In the genomic region with DNA sequence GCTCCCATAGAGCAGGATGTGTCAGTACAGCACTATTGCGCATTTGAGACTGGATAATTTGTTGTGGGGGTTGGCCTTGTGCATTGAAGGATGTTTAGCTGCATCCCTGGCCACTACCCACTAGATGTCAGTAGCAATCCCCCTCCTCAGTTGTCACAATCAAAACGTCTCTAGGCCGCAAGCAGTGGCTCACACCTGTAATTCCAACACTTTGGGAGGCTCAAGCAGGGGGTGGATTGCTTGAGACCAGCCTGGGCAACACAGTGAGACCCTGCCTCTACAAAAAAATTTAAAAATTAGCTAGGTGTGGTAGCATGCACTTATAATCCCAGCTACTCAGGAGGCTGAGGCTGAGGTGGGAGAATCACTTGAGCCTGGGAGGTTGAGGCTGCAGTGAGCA, we compare ENCODE assay signal across 9 cellular contexts. TPM values are rescaled to one million over a fixed set of nuclear protein-coding genes. Genes with fewer than 3 reads are reported as not detected.
A peak's percentile ranks its signal among the peaks of the same experiment; 100 is the strongest.
DNase-seq lines count a peak whose midpoint lies in the region; ATAC-seq, FAIRE-seq and TF ChIP-seq lines count a peak whose summit lies in the region.
"Had no signal": no experiment of that assay in that cellular context is flagged by ENCODE, and none has a peak within 500 bp of the region (broad histone marks: within the 10 kb centered on the region; RNA-seq: fewer than 3 reads in every experiment).

No MANE protein-coding gene starts in this region.

- peaks cover 4% of the 10 kb centered on the region for H3K4me1 ChIP-seq in astrocyte (ENCODE audit: insufficient read depth, low read length)
- peaks cover 7% of the 10 kb centered on the region for H3K4me1 ChIP-seq in osteoblast (ENCODE audit: insufficient read depth, low read length)

- no peak for ATAC-seq in GM21447 (IDR thresholded peaks at IDR 0.05; ENCODE audit: unreplicated experiment)

- H3K4me3 ChIP-seq in astrocyte (ENCODE audit: insufficient read depth, low read depth, low read length) = no peak overlapping the region
- no peak overlapping the region for H3K4me3 ChIP-seq in osteoblast (ENCODE audit: insufficient read depth, low read length)
- H3K4me3 ChIP-seq: BLaER1 treated with 17β-estradiol and CSF1 and Interleukin-3, amounts not matched to agents 10 nM and 100 nM had no signal

- no peaks in the 10 kb centered on the region for H3K27me3 ChIP-seq in astrocyte (ENCODE audit: insufficient read depth, low read length)
- H3K27me3 ChIP-seq in osteoblast (ENCODE audit: insufficient read depth, low read length) = no peaks in the 10 kb centered on the region
- H3K27me3 ChIP-seq: BLaER1 treated with 17β-estradiol and CSF1 and Interleukin-3, amounts not matched to agents 10 nM and 100 nM had no signal

- no peak overlapping the region for H3K4me2 ChIP-seq in astrocyte (ENCODE audit: low read length)
- no peak overlapping the region for H3K4me2 ChIP-seq in osteoblast (ENCODE audit: insufficient read depth, low read length)
- H3K4me2 ChIP-seq: BLaER1 treated with 17β-estradiol and CSF1 and Interleukin-3, amounts not matched to agents 10 nM and 100 nM had no signal

- peaks cover 8% of the 10 kb centered on the region for H3K36me3 ChIP-seq in astrocyte (ENCODE audit: insufficient read depth, low read length)
- H3K36me3 ChIP-seq in osteoblast (ENCODE audit: insufficient read depth, low read length) = peaks cover 7% of the 10 kb centered on the region

- no peak for FAIRE-seq in astrocyte (lab: Jason Lieb, UNC)

- H3K36me3 Mint-ChIP-seq in astrocyte (ENCODE audit: low read depth, unreplicated experiment) (peaks cover 4% of the 10 kb centered on the region), mesothelial cell of epicardium (peaks cover 11% of the 10 kb centered on the region)

- H2AFZ ChIP-seq in astrocyte (ENCODE audit: low read depth, low read length) = no peak overlapping the region
- no peak overlapping the region for H2AFZ ChIP-seq in osteoblast (ENCODE audit: low read length)

- H3K9me3 ChIP-seq in astrocyte (ENCODE audit: insufficient read depth, low read depth, low read length) = no peaks in the 10 kb centered on the region
- H3K9me3 ChIP-seq in osteoblast (ENCODE audit: low read depth, low read length) = no peaks in the 10 kb centered on the region
- H3K9me3 ChIP-seq: BLaER1 treated with 17β-estradiol and CSF1 and Interleukin-3, amounts not matched to agents 10 nM and 100 nM had no signal

- H3K9me3 Mint-ChIP-seq in astrocyte (ENCODE audit: unreplicated experiment) (no peaks in the 10 kb centered on the region), mesothelial cell of epicardium (no peaks in the 10 kb centered on the region)

- H3K79me2 ChIP-seq in astrocyte (ENCODE audit: insufficient read depth, low read length) (no peaks in the 10 kb centered on the region), osteoblast (ENCODE audit: insufficient read depth, low read length) (no peaks in the 10 kb centered on the region)

- TF ChIP-seq CTCF in astrocyte (IDR thresholded peaks at IDR 0.05; ENCODE audit: insufficient read depth, low read depth, low read length) (peak; percentile 62), osteoblast (IDR thresholded peaks at IDR 0.05; ENCODE audit: extremely low read depth, low read depth, low read length) (peak; percentile 51), mesothelial cell of epicardium (IDR thresholded peaks at IDR 0.05; ENCODE audit: unreplicated experiment) (no peak)

- DNase-seq in NCI-H1417 (lab: John Stamatoyannopoulos, UW) (peak in 2 of 3 experiments; percentile 11 to 18), NCI-H1417 treated with DMSO at 0.1 percent for 48 hours (lab: John Stamatoyannopoulos, UW) (no peak), MV-4-11 (lab: John Stamatoyannopoulos, UW) (peak; percentile 9), astrocyte (ENCODE audit: low read depth) (no peak), osteoblast (ENCODE audit: insufficient read length, low spot score, missing footprints) (no peak), mesothelial cell of epicardium (ENCODE audit: low spot score in 2 of 2, unreplicated experiment in 2 of 2) (no peak), cortex of kidney (lab: John Stamatoyannopoulos, UW) (no peak)

- H3K4me1 Mint-ChIP-seq in astrocyte (ENCODE audit: low read depth, unreplicated experiment) (peaks cover 6% of the 10 kb centered on the region), mesothelial cell of epicardium (no peaks in the 10 kb centered on the region)

- H3K27ac Mint-ChIP-seq in astrocyte (ENCODE audit: unreplicated experiment) (no peak overlapping the region), mesothelial cell of epicardium (no peak overlapping the region)

- H3K27me3 Mint-ChIP-seq in astrocyte (ENCODE audit: low read depth, unreplicated experiment) (no peaks in the 10 kb centered on the region), mesothelial cell of epicardium (ENCODE audit: low read depth) (no peaks in the 10 kb centered on the region)

- no peak overlapping the region for H3K9ac ChIP-seq in astrocyte (ENCODE audit: low read length)
- H3K9ac ChIP-seq: BLaER1 treated with 17β-estradiol and CSF1 and Interleukin-3, amounts not matched to agents 10 nM and 100 nM had no signal

- H3K4me3 Mint-ChIP-seq in astrocyte (ENCODE audit: unreplicated experiment) = no peak overlapping the region
- no peak overlapping the region for H3K4me3 Mint-ChIP-seq in mesothelial cell of epicardium

- H3K27ac ChIP-seq in astrocyte (ENCODE audit: low read depth, low read length) = no peak overlapping the region
- no peak overlapping the region for H3K27ac ChIP-seq in osteoblast (ENCODE audit: low read depth, low read length)
- H3K27ac ChIP-seq: BLaER1 treated with 17β-estradiol and CSF1 and Interleukin-3, amounts not matched to agents 10 nM and 100 nM had no signal

- H4K20me1 ChIP-seq in astrocyte (ENCODE audit: insufficient read depth, low read length) (no peaks in the 10 kb centered on the region), osteoblast (ENCODE audit: insufficient read depth, low read length) (peaks cover 3% of the 10 kb centered on the region)

RNA-seq across cellular contexts. Expression of gene CENPV, which starts 48.4 kb away (rescaled TPM):
- total RNA-seq in astrocyte (25.1 and 38.8 TPM in 2 replicates), osteoblast (5.1 and 6.8 TPM in 2 replicates), mesothelial cell of epicardium (98.7 to 107 TPM (median 102 TPM) in 3 replicates)

Comparison
In these comparisons a context has a peak if more than half of its experiments do, and no peak if none do; other contexts are left out.
1. DNase-seq: peak in NCI-H1417 (2 of 3) and MV-4-11 (single experiment); none in NCI-H1417 treated with DMSO at 0.1 percent for 48 hours (single experiment), astrocyte (single experiment), osteoblast (single experiment), mesothelial cell of epicardium (0 of 2) and cortex of kidney (single experiment).